Comparison of ENCODE assay signal across 8 cellular contexts in the genomic region with DNA sequence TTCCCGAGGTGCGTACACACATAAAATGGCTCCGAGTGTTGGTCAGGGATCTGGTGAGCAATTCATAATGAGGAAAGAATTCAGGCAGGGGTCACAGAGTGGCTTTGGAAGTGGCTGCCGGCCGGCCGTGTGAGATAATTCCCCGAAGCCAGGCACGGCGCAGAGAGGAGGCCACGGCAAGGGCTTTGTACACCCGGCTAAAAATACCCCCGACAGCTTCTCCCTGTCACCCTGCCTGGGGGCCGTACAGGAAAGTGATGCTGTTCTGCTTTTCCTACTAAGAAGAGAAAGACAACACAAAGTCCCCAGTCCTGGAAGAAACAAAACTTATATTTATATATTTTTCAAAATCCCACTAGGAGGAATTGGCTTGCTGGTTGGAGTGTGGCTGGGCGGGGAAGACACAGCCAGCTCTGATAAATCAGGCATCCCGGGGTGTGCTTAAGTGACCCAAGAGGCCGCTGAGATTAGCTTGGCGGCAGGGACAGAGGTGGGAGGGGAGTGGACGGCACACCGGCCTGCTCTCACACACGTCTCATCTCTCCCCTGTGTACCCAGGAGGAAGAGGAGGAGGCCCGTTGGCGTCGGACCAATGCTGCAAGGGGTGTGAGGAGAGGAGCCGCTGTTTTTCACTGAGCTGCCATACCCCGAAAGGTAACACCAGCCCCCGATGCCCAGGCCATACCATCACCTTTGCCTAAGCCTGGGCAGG.
DNase-seq lines count a peak whose midpoint lies in the region; ATAC-seq and TF ChIP-seq lines count a peak whose summit lies in the region.

No MANE protein-coding gene starts in this region.

- peak overlapping the region; percentile 54 for H3K27ac Mint-ChIP-seq in neural crest cell (ENCODE audit: unreplicated experiment)

- peak; percentile 82 for DNase-seq in AG10803 (ENCODE audit: low read depth)
- no peak for DNase-seq in RWPE1 (ENCODE audit: low spot score)
- peak; percentile 92 for DNase-seq in fibroblast of the aortic adventitia (ENCODE audit: low read depth)
- DNase-seq in neural crest cell (ENCODE audit: low read depth, low spot score), result no peak
- no peak for DNase-seq in activated T-cell treated with anti-CD3 and anti-CD28 coated beads, Interleukin-2, amount 50 U/mL, for 48 hours
- no peak for DNase-seq in HPDE6-E6E7 (ENCODE audit: extremely low spot score)
- no peak for DNase-seq in activated CD8-positive, alpha-beta memory T cell treated with anti-CD3 and anti-CD28 coated beads, Interleukin-2, amount 50 U/mL, for 4 hours

- POLR2A ChIA-PET in RWPE1 (lab: Yijun Ruan, JAX; ENCODE audit: low non-redundant PET), result no interaction called here

- ATAC-seq in GM19324 (IDR thresholded peaks at IDR 0.05; ENCODE audit: low FRiP score, unreplicated experiment), result no peak

- CTCF ChIA-PET in RWPE1 (lab: Yijun Ruan, JAX), result interaction anchor here (0.6 kb wide), 1 partner anchor 32 kb away, joined by 3 read pairs; no protein-coding TSS in a partner anchor

- H3K4me3 Mint-ChIP-seq in neural crest cell, result no peak overlapping the region

- no peak overlapping the region for H3K4me3 ChIP-seq in AG10803 (ENCODE audit: low read length)
- H3K4me3 ChIP-seq in fibroblast of the aortic adventitia (ENCODE audit: low read depth, low read length), result no peak overlapping the region

- peak overlapping the region; percentile 48 for H3K27ac ChIP-seq in RWPE1

- H3K27me3 Mint-ChIP-seq in neural crest cell (ENCODE audit: low read depth), result no peaks in the 10 kb centered on the region

- no peaks in the 10 kb centered on the region for H3K9me3 Mint-ChIP-seq in neural crest cell

- peaks cover 59% of the 10 kb centered on the region for H3K4me1 Mint-ChIP-seq in neural crest cell

- peaks cover 3% of the 10 kb centered on the region for H3K36me3 Mint-ChIP-seq in neural crest cell (ENCODE audit: low read depth)

- TF ChIP-seq CTCF in AG10803 (conservative IDR thresholded peaks at IDR 0.05; ENCODE audit: low read length), result no peak
- no peak for TF ChIP-seq CTCF in RWPE1 (conservative IDR thresholded peaks at IDR 0.05; ENCODE audit: low read depth)
- no peak for TF ChIP-seq CTCF in fibroblast of the aortic adventitia (IDR thresholded peaks at IDR 0.05; ENCODE audit: insufficient read depth, low read length)
- TF ChIP-seq CTCF in neural crest cell (conservative IDR thresholded peaks at IDR 0.05), result no peak

Comparison
In these comparisons a context has a peak if more than half of its experiments do, and no peak if none do; other contexts are left out.
1. DNase-seq: peak in AG10803 (single experiment) and fibroblast of the aortic adventitia (single experiment); none in RWPE1 (single experiment), neural crest cell (single experiment), activated T-cell treated with anti-CD3 and anti-CD28 coated beads, Interleukin-2, amount 50 U/mL, for 48 hours (0 of 2), HPDE6-E6E7 (single experiment) and activated CD8-positive, alpha-beta memory T cell treated with anti-CD3 and anti-CD28 coated beads, Interleukin-2, amount 50 U/mL, for 4 hours (single experiment).